ENCODE assay signal across 1 cellular context in the genomic region with DNA sequence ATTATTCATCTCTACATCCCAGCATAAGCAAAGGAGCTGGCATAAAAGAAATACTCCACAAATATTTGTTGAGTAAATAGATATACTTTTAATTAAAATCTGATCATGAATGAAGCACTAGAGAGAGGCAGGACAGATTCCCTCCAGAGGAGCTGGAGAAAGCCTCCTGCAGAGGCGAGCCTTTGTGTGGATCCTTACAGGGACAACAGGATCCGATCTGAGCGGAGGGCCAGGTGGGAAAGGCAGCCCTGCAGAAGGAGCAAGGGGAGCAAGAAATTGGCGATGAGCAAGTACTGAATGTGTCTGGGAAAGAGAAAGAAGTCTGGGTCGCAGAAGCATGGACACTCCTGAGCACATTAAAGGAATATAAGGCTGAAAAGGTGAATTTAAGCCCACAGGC.
TF ChIP-seq lines count a peak whose summit lies in the region.

No MANE protein-coding gene starts in this region.

TF ChIP-seq in WTC11, 78 proteins besides CTCF, POLR2A, EP300 and RAD21 (continued from another document):
- TF ChIP-seq, protein P1, sequence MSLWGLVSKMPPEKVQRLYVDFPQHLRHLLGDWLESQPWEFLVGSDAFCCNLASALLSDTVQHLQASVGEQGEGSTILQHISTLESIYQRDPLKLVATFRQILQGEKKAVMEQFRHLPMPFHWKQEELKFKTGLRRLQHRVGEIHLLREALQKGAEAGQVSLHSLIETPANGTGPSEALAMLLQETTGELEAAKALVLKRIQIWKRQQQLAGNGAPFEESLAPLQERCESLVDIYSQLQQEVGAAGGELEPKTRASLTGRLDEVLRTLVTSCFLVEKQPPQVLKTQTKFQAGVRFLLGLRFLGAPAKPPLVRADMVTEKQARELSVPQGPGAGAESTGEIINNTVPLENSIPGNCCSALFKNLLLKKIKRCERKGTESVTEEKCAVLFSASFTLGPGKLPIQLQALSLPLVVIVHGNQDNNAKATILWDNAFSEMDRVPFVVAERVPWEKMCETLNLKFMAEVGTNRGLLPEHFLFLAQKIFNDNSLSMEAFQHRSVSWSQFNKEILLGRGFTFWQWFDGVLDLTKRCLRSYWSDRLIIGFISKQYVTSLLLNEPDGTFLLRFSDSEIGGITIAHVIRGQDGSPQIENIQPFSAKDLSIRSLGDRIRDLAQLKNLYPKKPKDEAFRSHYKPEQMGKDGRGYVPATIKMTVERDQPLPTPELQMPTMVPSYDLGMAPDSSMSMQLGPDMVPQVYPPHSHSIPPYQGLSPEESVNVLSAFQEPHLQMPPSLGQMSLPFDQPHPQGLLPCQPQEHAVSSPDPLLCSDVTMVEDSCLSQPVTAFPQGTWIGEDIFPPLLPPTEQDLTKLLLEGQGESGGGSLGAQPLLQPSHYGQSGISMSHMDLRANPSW (CRISPR knock-in tag; conservative IDR thresholded peaks at IDR 0.05; ENCODE audit: low read depth): no peak
- TF ChIP-seq SP1 (CRISPR knock-in tag; conservative IDR thresholded peaks at IDR 0.05) (no peak), TCF7 (CRISPR knock-in tag; IDR thresholded peaks at IDR 0.05; ENCODE audit: low read depth) (no peak)
